12 cellular contexts compared by ENCODE assay signal in genomic region chr4:168864831-168865541, GRCh38.
DNase-seq lines count a peak whose midpoint lies in the region; FAIRE-seq and TF ChIP-seq lines count a peak whose summit lies in the region.
"Had no signal": no experiment of that assay in that cellular context is flagged by ENCODE, and none has a peak within 500 bp of the region (broad histone marks: within the 10 kb centered on the region; RNA-seq: fewer than 3 reads in every experiment).

No MANE protein-coding gene starts in this region.

- peaks cover 98% of the 10 kb centered on the region for H3K4me1 Mint-ChIP-seq in chondrocyte (ENCODE audit: low read depth)
- H3K4me1 Mint-ChIP-seq: CD8-positive, alpha-beta memory T cell; central memory CD8-positive, alpha-beta T cell had no signal

- no peaks in the 10 kb centered on the region for H3K9me3 Mint-ChIP-seq in chondrocyte (ENCODE audit: low read depth)
- H3K9me3 Mint-ChIP-seq: activated CD8-positive, alpha-beta T cell treated with anti-CD3 and anti-CD28 coated beads for 36 hours; central memory CD8-positive, alpha-beta T cell had no signal

- H3K4me3 Mint-ChIP-seq in chondrocyte (ENCODE audit: unreplicated experiment): no peak overlapping the region
- H3K4me3 Mint-ChIP-seq: activated CD8-positive, alpha-beta T cell treated with anti-CD3 and anti-CD28 coated beads for 36 hours; CD8-positive, alpha-beta memory T cell; central memory CD8-positive, alpha-beta T cell had no signal

- CTCF ChIA-PET in AG04449 (lab: Yijun Ruan, JAX): interaction anchor here (0.8 to 2.2 kb wide), 10 partner anchors 10 to 248 kb away, joined by 3 to 7 read pairs (median 3); no protein-coding TSS in a partner anchor

- POLR2A ChIA-PET in AG04449 (lab: Yijun Ruan, JAX): interaction anchor here (0.7 to 1.4 kb wide), 4 partner anchors 9 to 247 kb away, joined by 3 to 4 read pairs (median 3); no protein-coding TSS in a partner anchor

- no peaks in the 10 kb centered on the region for H3K27me3 Mint-ChIP-seq in chondrocyte (ENCODE audit: low read depth)
- H3K27me3 Mint-ChIP-seq: activated CD8-positive, alpha-beta T cell treated with anti-CD3 and anti-CD28 coated beads for 36 hours had no signal

- intact Hi-C loops in posterior cingulate gyrus (cut with DNase I): no loop called here

- no peak overlapping the region for H3K4me3 ChIP-seq in AG04449 (ENCODE audit: low read depth, low read length)

- in situ Hi-C loops in KBM-7 (cut with MboI; ENCODE audit: low pct_unique_long_range_greater_than_20kb, low sequenced_read_pairs): no loop called here

- H3K36me3 Mint-ChIP-seq in chondrocyte (ENCODE audit: low read depth): peaks cover 44% of the 10 kb centered on the region

- no peak for FAIRE-seq in GM19239 (lab: Jason Lieb, UNC)

- TF ChIP-seq CTCF in AG04449 (IDR thresholded peaks at IDR 0.05; ENCODE audit: insufficient read depth, low read length, missing control alignments) (peak; percentile 57), chondrocyte (IDR thresholded peaks at IDR 0.05) (peak; percentile 66)

- peak overlapping the region; percentile 87 for H3K27ac Mint-ChIP-seq in chondrocyte (ENCODE audit: unreplicated experiment)
- H3K27ac Mint-ChIP-seq: activated CD8-positive, alpha-beta T cell treated with anti-CD3 and anti-CD28 coated beads for 36 hours; CD8-positive, alpha-beta memory T cell had no signal

- peak; percentile 59 for DNase-seq in AG04449 (ENCODE audit: low read depth, low spot score)
- peak; percentile 56 for DNase-seq in LHCN-M2 (ENCODE audit: low read depth)
- DNase-seq in chondrocyte (ENCODE audit: low spot score): no peak
- peak; percentile 41 for DNase-seq in medulla oblongata (ENCODE audit: extremely low spot score)
- no peak for DNase-seq in DMS53 (lab: John Stamatoyannopoulos, UW)
- DNase-seq in posterior cingulate gyrus: no peak
- DNase-seq in GM19239 (ENCODE audit: insufficient read length, low spot score): no peak
- DNase-seq in KBM-7: no peak
- DNase-seq: activated CD8-positive, alpha-beta T cell treated with anti-CD3 and anti-CD28 coated beads for 36 hours; CD8-positive, alpha-beta memory T cell; Karpas-422 had no signal

Comparison
In these comparisons a context has a peak if more than half of its experiments do, and no peak if none do; other contexts are left out.
1. DNase-seq: peak in AG04449 (single experiment), LHCN-M2 (single experiment) and medulla oblongata (single experiment); none in chondrocyte (single experiment), DMS53 (single experiment), posterior cingulate gyrus (0 of 10), GM19239 (single experiment) and KBM-7 (single experiment).